21 cellular contexts compared by ENCODE assay signal in genomic region chr16:60684002-60684401, GRCh38.
"Had no signal": no experiment of that assay in that cellular context is flagged by ENCODE, and none has a peak within 500 bp of the region (broad histone marks: within the 10 kb centered on the region; RNA-seq: fewer than 3 reads in every experiment).

No MANE protein-coding gene starts in this region.

- DNase-seq: Karpas-422; KBM-7; MG63; NCI-H1092 treated with DMSO at 0.1 percent for 48 hours; NCI-H1436; NCI-H187; NCI-H2029; NCI-H2081 treated with DMSO at 0.1 percent for 48 hours; NCI-H2171; NCI-H226; NCI-H446; NCI-H510A; NCI-H524 treated with DMSO at 0.1 percent for 48 hours; NCI-H69; NCI-H774; NK-92 treated with Interleukin-12 subunit alpha and Interleukin-12 subunit beta, amount 100 ng/mL, for 24 hours; RPMI8226; SHP77; SK-N-SH; T-helper 1 cell had no signal

- H3K9ac ChIP-seq: SK-N-SH had no signal

- H3K27ac ChIP-seq: HL-60 had no signal

- H3K4me2 ChIP-seq: SK-N-SH had no signal

- H3K36me3 ChIP-seq: MG63 had no signal

- H3K27me3 ChIP-seq: MG63 had no signal

- H3K9me3 ChIP-seq: MG63 had no signal

- H3K9me2 ChIP-seq: SK-N-SH had no signal

- H3K4me3 ChIP-seq: MG63 had no signal
